Comparison of ENCODE assay signal across 25 cellular contexts in genomic region chr4:123259676-123260428, GRCh38.
DNase-seq lines count a peak whose midpoint lies in the region; ATAC-seq and TF ChIP-seq lines count a peak whose summit lies in the region.
"Had no signal": no experiment of that assay in that cellular context is flagged by ENCODE, and none has a peak within 500 bp of the region (broad histone marks: within the 10 kb centered on the region; RNA-seq: fewer than 3 reads in every experiment).

No MANE protein-coding gene starts in this region.

- no peaks in the 10 kb centered on the region for H3K79me1 ChIP-seq in IMR-90 (ENCODE audit: low read depth in 1 of 2, low read length in 2 of 2)

- TF ChIP-seq RAD21 in IMR-90 (IDR thresholded peaks at IDR 0.05; ENCODE audit: low read length), result no peak

- H3K4me1 Mint-ChIP-seq in progenitor cell of endocrine pancreas (ENCODE audit: low read depth), result peaks cover 6% of the 10 kb centered on the region
- H3K4me1 Mint-ChIP-seq: activated naive CD4-positive, alpha-beta T cell treated with anti-CD3 and anti-CD28 coated beads, Interleukin-2, amount 10 ng/mL, durations not matched to agents 7 days and 5 days had no signal

- H3K27ac ChIP-seq in IMR-90 (ENCODE audit: insufficient read depth, low read length), result no peak overlapping the region
- peak overlapping the region in 8 of 10 donors; percentile 8 to 72 (median 58) for H3K27ac ChIP-seq in heart right ventricle
- H3K27ac ChIP-seq: KMS-11, lower lobe of right lung, ovary, PC-9, vagina had no signal

- H2AK9ac ChIP-seq in IMR-90 (replicated peaks; ENCODE audit: low read depth, low read length, poor library complexity), result no peak overlapping the region

- H2BK20ac ChIP-seq in IMR-90 (ENCODE audit: low read depth, low read length), result no peak overlapping the region

- dilution Hi-C loops in IMR-90 (cut with HindIII; ENCODE audit: low sequenced_read_pairs, unreplicated experiment), result no loop called here

- no peak overlapping the region for H3K4me3 ChIP-seq in IMR-90 (ENCODE audit: insufficient read depth, low read depth, low read length)
- no peak overlapping the region for H3K4me3 ChIP-seq in heart right ventricle
- H3K4me3 ChIP-seq: lower lobe of right lung, ovary, PC-9, vagina had no signal

- BruUV-seq in IMR-90 (replicated peaks; lab: Mats Ljungman, UMichigan), result no TSS peak

- H3K23ac ChIP-seq in IMR-90 (ENCODE audit: low read depth, low read length), result no peak overlapping the region; the same call in 1 of the 2 replicates

- H2AFZ ChIP-seq in IMR-90 (replicated peaks; ENCODE audit: low read length, poor library complexity), result peak overlapping the region; percentile 67
- H2AFZ ChIP-seq: PC-9 had no signal

- H3K18ac ChIP-seq in IMR-90 (ENCODE audit: low read depth, low read length), result no peak overlapping the region

- peak overlapping the region; percentile 41; the same call in 1 of the 2 replicates for H3K14ac ChIP-seq in IMR-90 (replicated peaks; ENCODE audit: low read depth, low read length)

- H4K91ac ChIP-seq in IMR-90 (ENCODE audit: insufficient read depth, low read depth, low read length), result no peak overlapping the region

- H3K27ac Mint-ChIP-seq in progenitor cell of endocrine pancreas, result peak overlapping the region; percentile 0
- H3K27ac Mint-ChIP-seq: activated naive CD4-positive, alpha-beta T cell treated with anti-CD3 and anti-CD28 coated beads, Interleukin-2, amount 10 ng/mL, durations not matched to agents 7 days and 5 days; activated T-cell treated with anti-CD3 and anti-CD28 coated beads, Interleukin-2, amount 50 U/mL, for 72 hours; CD4-positive, CD25-positive, alpha-beta regulatory T cell; T-helper 1 cell treated with Interleukin-12 subunit alpha and Interleukin-12 subunit beta and Interleukin-4 antibody, amounts not matched to agents 30 μg/mL and 1 μg/mL, for 36 hours had no signal

- no peak for TF ChIP-seq CTCF in IMR-90 (conservative IDR thresholded peaks at IDR 0.05; ENCODE audit: low read depth, low read length)
- no peak for TF ChIP-seq CTCF in heart right ventricle (IDR thresholded peaks at IDR 0.05)
- TF ChIP-seq CTCF in progenitor cell of endocrine pancreas (IDR thresholded peaks at IDR 0.05; ENCODE audit: unreplicated experiment), result no peak

- H3K4me2 ChIP-seq in IMR-90 (ENCODE audit: low read depth, low read length), result no peak overlapping the region
- H3K4me2 ChIP-seq: KMS-11, PC-9 had no signal

- TF ChIP-seq POLR2A in IMR-90 (IDR thresholded peaks at IDR 0.05; ENCODE audit: low read depth, low read length), result no peak

- H3K9me1 ChIP-seq in IMR-90 (ENCODE audit: insufficient read depth, low read length), result peaks cover 5% of the 10 kb centered on the region; the same call in 1 of the 2 replicates

- H4K8ac ChIP-seq in IMR-90 (ENCODE audit: low read depth in 2 of 2, low read length in 2 of 2), result no peak overlapping the region; a peak in 1 of 4 replicates

- H3K4me1 ChIP-seq in IMR-90 (ENCODE audit: control insufficient read depth, insufficient read depth, low read length), result peaks cover 2% of the 10 kb centered on the region
- peaks cover 0 to 34% (median 21%) of the 10 kb centered on the region in 9 donors for H3K4me1 ChIP-seq in heart right ventricle
- H3K4me1 ChIP-seq: lower lobe of right lung had no signal

- H3K27me3 ChIP-seq in IMR-90 (ENCODE audit: control insufficient read depth, insufficient read depth, low read length) (no peaks in the 10 kb centered on the region), heart right ventricle (no peaks in the 10 kb centered on the region)
- H3K27me3 ChIP-seq: ovary, vagina had no signal

- H3K4ac ChIP-seq in IMR-90 (ENCODE audit: low read depth, low read length), result peak overlapping the region; percentile 46; the same call in 1 of the 2 replicates

- H3K9me3 Mint-ChIP-seq in progenitor cell of endocrine pancreas (ENCODE audit: low read depth), result no peaks in the 10 kb centered on the region
- H3K9me3 Mint-ChIP-seq: activated naive CD4-positive, alpha-beta T cell treated with anti-CD3 and anti-CD28 coated beads, Interleukin-2, amount 10 ng/mL, durations not matched to agents 7 days and 5 days; activated T-cell treated with anti-CD3 and anti-CD28 coated beads, Interleukin-2, amount 50 U/mL, for 72 hours; CD4-positive, CD25-positive, alpha-beta regulatory T cell; immature natural killer cell; T-helper 1 cell treated with Interleukin-12 subunit alpha and Interleukin-12 subunit beta and Interleukin-4 antibody, amounts not matched to agents 30 μg/mL and 1 μg/mL, for 36 hours had no signal

- no CpG with 5 or more reads among the region's 1 CpG for WGBS in IMR-90 (ENCODE audit: extremely low coverage in 2 of 2, insufficient read length in 1 of 2), 2 experiments
- 31 to 42% methylated on average over 1 of the region's 1 CpG for WGBS in heart right ventricle, 2 donors

- no peak overlapping the region for H3K4me3 Mint-ChIP-seq in progenitor cell of endocrine pancreas (ENCODE audit: low read depth)
- H3K4me3 Mint-ChIP-seq: activated naive CD4-positive, alpha-beta T cell treated with anti-CD3 and anti-CD28 coated beads, Interleukin-2, amount 10 ng/mL, durations not matched to agents 7 days and 5 days; activated T-cell treated with anti-CD3 and anti-CD28 coated beads, Interleukin-2, amount 50 U/mL, for 72 hours; CD4-positive, CD25-positive, alpha-beta regulatory T cell; immature natural killer cell; T-helper 1 cell treated with Interleukin-12 subunit alpha and Interleukin-12 subunit beta and Interleukin-4 antibody, amounts not matched to agents 30 μg/mL and 1 μg/mL, for 36 hours had no signal

- no peak overlapping the region for H3K56ac ChIP-seq in IMR-90 (ENCODE audit: extremely low read depth, insufficient read depth, low read length)

- intact Hi-C loops in IMR-90 (cut with micrococcal nuclease) (no loop called here), heart right ventricle (cut with DNase I) (loop anchor here in 1 of 10 donors (10.0 kb wide), 1 partner anchor 135 kb away; the partner anchor contains the start of gene SPRY1), left colon (cut with DNase I, micrococcal nuclease) (no loop called here)

- H2BK5ac ChIP-seq in IMR-90 (ENCODE audit: low read depth, low read length, poor library complexity, severe bottlenecking), result no peak overlapping the region

- DNase-seq in IMR-90 (no peak), heart right ventricle (no peak), progenitor cell of endocrine pancreas (ENCODE audit: low spot score, unreplicated experiment) (no peak), left colon (no peak), NCI-H187 (lab: John Stamatoyannopoulos, UW) (no peak)
- DNase-seq: activated CD4-positive, alpha-beta T cell treated with anti-CD3 and anti-CD28 coated beads for 4 hours; activated naive CD4-positive, alpha-beta T cell treated with anti-CD3 and anti-CD28 coated beads, Interleukin-2, amount 10 ng/mL, durations not matched to agents 7 days and 5 days; activated T-cell treated with anti-CD3 and anti-CD28 coated beads, Interleukin-2, amount 50 U/mL, for 72 hours; anterior cingulate cortex; CD4-positive, CD25-positive, alpha-beta regulatory T cell; central memory CD4-positive, alpha-beta T cell; immature natural killer cell; lower lobe of right lung; NCI-H1694 treated with DMSO at 0.1 percent for 48 hours; NCI-H2227 treated with DMSO at 0.1 percent for 48 hours; NCI-H82; ovary; PC-9; SIG-M5; stimulated activated CD4-positive, alpha-beta T cell treated with anti-CD3 and anti-CD28 coated beads, Interleukin-1b, Interleukin-23, amount 100 ng/mL, for 48 hours had no signal

- no peak overlapping the region for H2BK120ac ChIP-seq in IMR-90 (ENCODE audit: low read depth, low read length)

- CTCF ChIA-PET in IMR-90 (lab: Yijun Ruan, JAX), result no interaction called here

- H3K9me3 ChIP-seq in IMR-90 (ENCODE audit: control insufficient read depth, insufficient read depth, low read length), result no peaks in the 10 kb centered on the region
- H3K9me3 ChIP-seq in heart right ventricle, result no peaks in the 10 kb centered on the region
- H3K9me3 ChIP-seq: lower lobe of right lung, ovary, vagina had no signal

- H3K9ac ChIP-seq in IMR-90 (ENCODE audit: low read depth, low read length), result no peak overlapping the region
- H3K9ac ChIP-seq: KMS-11 had no signal

- H3K27me3 Mint-ChIP-seq in progenitor cell of endocrine pancreas, result no peaks in the 10 kb centered on the region
- H3K27me3 Mint-ChIP-seq: activated naive CD4-positive, alpha-beta T cell treated with anti-CD3 and anti-CD28 coated beads, Interleukin-2, amount 10 ng/mL, durations not matched to agents 7 days and 5 days; CD4-positive, CD25-positive, alpha-beta regulatory T cell had no signal

- POLR2A ChIA-PET in IMR-90 (lab: Charles Lee; ENCODE audit: unreplicated experiment), result no interaction called here

- H3K36me3 ChIP-seq in IMR-90 (ENCODE audit: control insufficient read depth, insufficient read depth, low read length), result no peaks in the 10 kb centered on the region
- peaks cover 0 to 6% (median 0%) of the 10 kb centered on the region in 9 donors for H3K36me3 ChIP-seq in heart right ventricle
- H3K36me3 ChIP-seq: lower lobe of right lung, ovary, vagina had no signal

- H2BK15ac ChIP-seq in IMR-90 (ENCODE audit: low read depth, low read length), result no peak overlapping the region

- peaks cover 2% of the 10 kb centered on the region for H3K36me3 Mint-ChIP-seq in progenitor cell of endocrine pancreas (ENCODE audit: insufficient read depth)

- H4K20me1 ChIP-seq in IMR-90 (ENCODE audit: insufficient read depth, low read length), result no peaks in the 10 kb centered on the region

- H2AK5ac ChIP-seq in IMR-90 (ENCODE audit: low read depth, low read length), result peak overlapping the region; percentile 50; the same call in 1 of the 2 replicates

- no peak overlapping the region for H4K5ac ChIP-seq in IMR-90 (ENCODE audit: low read depth, low read length)

- in situ Hi-C loops in IMR-90 (cut with MboI; ENCODE audit: low sequenced_read_pairs), result no loop called here

- peak; percentile 33 for ATAC-seq in GM18502 (IDR thresholded peaks at IDR 0.05; ENCODE audit: poor library complexity, unreplicated experiment)
- ATAC-seq in IMR-90 (ENCODE audit: low read depth), result no peak
- peak in 5 of 8 donors; percentile 25 to 78 (median 68) for ATAC-seq in heart right ventricle
- ATAC-seq in left colon, result no peak
- ATAC-seq in GM19395 (IDR thresholded peaks at IDR 0.05; ENCODE audit: unreplicated experiment), result no peak
- ATAC-seq: activated T-cell treated with anti-CD3 and anti-CD28 coated beads, Interleukin-2, amount 50 U/mL, for 72 hours; lower lobe of right lung had no signal

TF ChIP-seq in IMR-90, 13 proteins besides CTCF, POLR2A, EP300 and RAD21:
- TF ChIP-seq USF2 (IDR thresholded peaks at IDR 0.05; ENCODE audit: low read depth, low read length) (no peak), MAFK (IDR thresholded peaks at IDR 0.05; ENCODE audit: low read depth, low read length) (peak; percentile 57; the same call in 1 of the 2 replicates)

Comparison
In these comparisons a context has a peak if more than half of its experiments do, and no peak if none do; other contexts are left out.
1. ATAC-seq: peak in GM18502 (single experiment) and heart right ventricle (5 of 8); none in IMR-90 (single experiment), left colon (single experiment) and GM19395 (single experiment).